ENCODE assay signal across 2 cellular contexts in the genomic region with DNA sequence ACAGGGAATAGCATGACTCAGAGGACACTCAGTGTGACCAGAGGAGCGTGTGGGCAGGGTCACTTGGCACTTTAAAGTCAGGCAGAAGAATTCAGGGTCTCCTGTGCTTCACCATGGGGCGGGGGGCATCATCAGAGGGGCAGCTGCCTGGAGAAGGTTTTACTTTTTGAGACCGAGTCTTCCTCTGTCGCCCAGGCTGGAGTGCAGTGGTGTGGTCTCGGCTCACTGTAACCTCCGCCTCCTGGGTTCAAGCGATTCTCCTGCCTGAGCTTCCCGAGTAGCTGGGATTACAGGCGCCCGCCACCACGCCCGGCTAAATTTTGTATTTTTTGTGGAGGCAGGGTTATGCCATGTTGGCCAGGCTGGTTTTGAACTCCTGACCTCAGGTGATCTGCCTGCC. TPM values are rescaled to one million over a fixed set of nuclear protein-coding genes. Genes with fewer than 3 reads are reported as not detected.
"Had no signal": no experiment of that assay in that cellular context is flagged by ENCODE, and none has a peak within 500 bp of the region (broad histone marks: within the 10 kb centered on the region; RNA-seq: fewer than 3 reads in every experiment).

No MANE protein-coding gene starts in this region.

RNA-seq across cellular contexts. Expression of a gene that starts 32.3 kb away (rescaled TPM):
- total RNA-seq: HT1080 had no signal
- polyA plus RNA-seq: IgD-negative memory B cell had no signal
